ENCODE assay signal across 1 cellular context in the genomic region with DNA sequence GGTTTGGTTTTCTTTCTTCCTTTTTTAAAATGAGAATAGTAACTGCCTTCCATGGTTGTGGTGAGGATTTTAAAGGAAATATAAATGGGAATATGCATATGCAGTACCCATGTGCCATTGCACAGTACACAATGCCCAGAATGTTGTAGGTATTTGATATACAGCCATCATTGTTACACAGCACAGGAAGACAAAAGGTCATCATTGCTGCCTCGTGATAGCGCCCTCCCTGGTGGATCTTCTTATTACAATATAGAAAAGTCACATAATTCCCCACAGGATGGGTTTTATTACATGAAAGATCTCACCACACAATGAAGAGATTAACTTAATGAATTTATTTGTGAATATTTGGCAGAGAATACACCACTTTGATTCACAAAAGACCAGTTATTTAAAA.
TF ChIP-seq lines count a peak whose summit lies in the region.

No MANE protein-coding gene starts in this region.

TF ChIP-seq in IMR-90, 13 proteins besides CTCF, POLR2A, EP300 and RAD21:
- TF ChIP-seq CHD1 (IDR thresholded peaks at IDR 0.05; ENCODE audit: low read depth, low read length) (no peak), BHLHE40 (IDR thresholded peaks at IDR 0.05; ENCODE audit: low read depth, low read length) (no peak), MAZ (IDR thresholded peaks at IDR 0.05; ENCODE audit: borderline replicate concordance, low read depth, low read length) (no peak), NFE2L2 (IDR thresholded peaks at IDR 0.05; ENCODE audit: low read depth, low read length) (no peak), ELK1 (IDR thresholded peaks at IDR 0.05; ENCODE audit: borderline replicate concordance, low read depth, low read length) (no peak), RCOR1 (IDR thresholded peaks at IDR 0.05; ENCODE audit: insufficient replicate concordance, low read length) (no peak), FOS (IDR thresholded peaks at IDR 0.05; ENCODE audit: low read depth, low read length) (no peak), MXI1 (IDR thresholded peaks at IDR 0.05; ENCODE audit: borderline replicate concordance, low read depth, low read length) (no peak), MAFK (IDR thresholded peaks at IDR 0.05; ENCODE audit: low read depth, low read length) (no peak), CEBPB (IDR thresholded peaks at IDR 0.05; ENCODE audit: low read depth, low read length) (no peak), RFX5 (IDR thresholded peaks at IDR 0.05; ENCODE audit: low read depth, low read length) (no peak), USF2 (IDR thresholded peaks at IDR 0.05; ENCODE audit: low read depth, low read length) (no peak), SMC3 (IDR thresholded peaks at IDR 0.05; ENCODE audit: low read depth, low read length) (no peak)
